In the genomic region with DNA sequence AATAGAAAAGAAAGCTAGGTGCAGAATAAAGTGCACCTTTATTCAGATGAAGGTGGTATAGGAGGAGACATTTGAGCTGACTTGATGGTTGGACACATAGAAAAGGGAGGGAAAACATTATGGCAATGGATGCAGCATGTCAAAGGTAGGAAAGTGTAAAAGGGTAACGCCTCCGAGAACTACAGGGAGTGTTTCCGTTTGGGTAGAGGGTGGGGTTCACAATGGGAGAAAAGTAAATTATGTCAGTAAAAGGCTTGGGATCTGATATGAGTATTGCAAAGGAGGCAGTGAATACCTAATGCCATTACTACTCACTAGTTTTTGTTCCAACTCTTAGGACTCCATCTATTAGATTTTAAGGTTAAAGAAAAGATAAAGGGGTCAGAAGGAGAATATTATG, we compare ENCODE assay signal across 33 cellular contexts. TPM values are rescaled to one million over a fixed set of nuclear protein-coding genes. Genes with fewer than 3 reads are reported as not detected.
"Had no signal": no experiment of that assay in that cellular context is flagged by ENCODE, and none has a peak within 500 bp of the region (broad histone marks: within the 10 kb centered on the region; RNA-seq: fewer than 3 reads in every experiment).

No MANE protein-coding gene starts in this region.

- H3K9me3 Mint-ChIP-seq: activated B cell treated with CpG ODN at 0.5 μM for 24 hours; activated CD4-positive, alpha-beta memory T cell treated with anti-CD3 and anti-CD28 coated beads, Interleukin-2, amount 10 ng/mL, durations not matched to agents 7 days and 5 days; activated CD4-positive, alpha-beta T cell treated with anti-CD3 and anti-CD28 coated beads, Interleukin-2, amount 10 ng/mL, durations not matched to agents 7 days and 5 days; activated naive CD4-positive, alpha-beta T cell treated with anti-CD3 and anti-CD28 coated beads, Interleukin-2, amount 10 ng/mL, durations not matched to agents 7 days and 5 days; activated naive CD4-positive, alpha-beta T cell treated with anti-CD3 and anti-CD28 coated beads, Interleukin-2, amount 50 U/mL, for 24 hours; activated naive CD8-positive, alpha-beta T cell treated with anti-CD3 and anti-CD28 coated beads, Interleukin-2, amount 10 ng/mL, durations not matched to agents 7 days and 5 days; activated T-cell treated with anti-CD3 and anti-CD28 coated beads, Interleukin-2, amount 50 U/mL, for 24 hours; activated T-helper 2 cell treated with anti-CD3 and anti-CD28 coated beads, Interferon-gamma antibody, Interleukin-2, Interleukin-4, amounts not matched to agents 10 μg/mL and 5 μg/mL and 100 μg/mL, durations not matched to agents 14 hours and 24 hours and 36 hours; T-helper 1 cell treated with Interleukin-12 subunit alpha and Interleukin-12 subunit beta and Interleukin-4 antibody, amounts not matched to agents 30 μg/mL and 1 μg/mL, for 36 hours; T-helper 2 cell treated with Interferon-gamma antibody and Interleukin-4, amounts not matched to agents 5 μg/mL and 100 μg/mL, for 36 hours had no signal

- H3K4me1 Mint-ChIP-seq: activated B cell treated with CpG ODN at 0.5 μM for 24 hours; activated CD4-positive, alpha-beta memory T cell treated with anti-CD3 and anti-CD28 coated beads, Interleukin-2, amount 10 ng/mL, durations not matched to agents 7 days and 5 days; activated CD4-positive, alpha-beta T cell treated with anti-CD3 and anti-CD28 coated beads, Interleukin-2, amount 10 ng/mL, durations not matched to agents 7 days and 5 days; activated CD8-positive, alpha-beta memory T cell treated with anti-CD3 and anti-CD28 coated beads, Interleukin-2, amount 10 ng/mL, durations not matched to agents 7 days and 5 days; activated naive CD4-positive, alpha-beta T cell treated with anti-CD3 and anti-CD28 coated beads, Interleukin-2, amount 10 ng/mL, durations not matched to agents 7 days and 5 days; activated naive CD4-positive, alpha-beta T cell treated with anti-CD3 and anti-CD28 coated beads, Interleukin-2, amount 50 U/mL, for 24 hours; activated naive CD8-positive, alpha-beta T cell treated with anti-CD3 and anti-CD28 coated beads, Interleukin-2, amount 10 ng/mL, durations not matched to agents 7 days and 5 days had no signal

- H3K27me3 ChIP-seq: body of pancreas, brain microvascular endothelial cell had no signal

- H3K27ac Mint-ChIP-seq: activated B cell treated with CpG ODN at 0.5 μM for 24 hours; activated CD4-positive, alpha-beta memory T cell treated with anti-CD3 and anti-CD28 coated beads, Interleukin-2, amount 10 ng/mL, durations not matched to agents 7 days and 5 days; activated CD4-positive, alpha-beta T cell treated with anti-CD3 and anti-CD28 coated beads, Interleukin-2, amount 10 ng/mL, durations not matched to agents 7 days and 5 days; activated CD8-positive, alpha-beta memory T cell treated with anti-CD3 and anti-CD28 coated beads, Interleukin-2, amount 10 ng/mL, durations not matched to agents 7 days and 5 days; activated CD8-positive, alpha-beta T cell treated with anti-CD3 and anti-CD28 coated beads, Interleukin-2, amount 10 ng/mL, durations not matched to agents 7 days and 5 days; activated naive CD4-positive, alpha-beta T cell treated with anti-CD3 and anti-CD28 coated beads, Interleukin-2, amount 10 ng/mL, durations not matched to agents 7 days and 5 days; activated naive CD4-positive, alpha-beta T cell treated with anti-CD3 and anti-CD28 coated beads, Interleukin-2, amount 50 U/mL, for 24 hours; activated naive CD8-positive, alpha-beta T cell; activated naive CD8-positive, alpha-beta T cell treated with anti-CD3 and anti-CD28 coated beads, Interleukin-2, amount 10 ng/mL, durations not matched to agents 7 days and 5 days; activated T-cell treated with anti-CD3 and anti-CD28 coated beads, Interleukin-2, amount 50 U/mL, for 24 hours; activated T-helper 2 cell treated with anti-CD3 and anti-CD28 coated beads, Interferon-gamma antibody, Interleukin-2, Interleukin-4, amounts not matched to agents 10 μg/mL and 5 μg/mL and 100 μg/mL, durations not matched to agents 14 hours and 24 hours and 36 hours; T-helper 1 cell treated with Interleukin-12 subunit alpha and Interleukin-12 subunit beta and Interleukin-4 antibody, amounts not matched to agents 30 μg/mL and 1 μg/mL, for 36 hours; T-helper 2 cell treated with Interferon-gamma antibody and Interleukin-4, amounts not matched to agents 5 μg/mL and 100 μg/mL, for 36 hours had no signal

- H3K36me3 Mint-ChIP-seq: activated CD8-positive, alpha-beta memory T cell treated with anti-CD3 and anti-CD28 coated beads, Interleukin-2, amount 10 ng/mL, durations not matched to agents 7 days and 5 days; activated naive CD4-positive, alpha-beta T cell treated with anti-CD3 and anti-CD28 coated beads, Interleukin-2, amount 10 ng/mL, durations not matched to agents 7 days and 5 days; activated naive CD4-positive, alpha-beta T cell treated with anti-CD3 and anti-CD28 coated beads, Interleukin-2, amount 50 U/mL, for 24 hours; activated naive CD8-positive, alpha-beta T cell; activated naive CD8-positive, alpha-beta T cell treated with anti-CD3 and anti-CD28 coated beads, Interleukin-2, amount 10 ng/mL, durations not matched to agents 7 days and 5 days had no signal

- ATAC-seq: activated CD8-positive, alpha-beta memory T cell treated with anti-CD3 and anti-CD28 coated beads, Interleukin-2, amount 10 ng/mL, durations not matched to agents 7 days and 5 days; activated CD8-positive, alpha-beta T cell treated with anti-CD3 and anti-CD28 coated beads, Interleukin-2, amount 10 ng/mL, durations not matched to agents 7 days and 5 days; body of pancreas had no signal

- H3K9me3 ChIP-seq: adrenal gland, body of pancreas, breast epithelium had no signal

- H3K27me3 Mint-ChIP-seq: activated B cell treated with CpG ODN at 0.5 μM for 24 hours; activated CD4-positive, alpha-beta memory T cell treated with anti-CD3 and anti-CD28 coated beads, Interleukin-2, amount 10 ng/mL, durations not matched to agents 7 days and 5 days; activated CD4-positive, alpha-beta T cell treated with anti-CD3 and anti-CD28 coated beads, Interleukin-2, amount 10 ng/mL, durations not matched to agents 7 days and 5 days; activated CD8-positive, alpha-beta memory T cell treated with anti-CD3 and anti-CD28 coated beads, Interleukin-2, amount 10 ng/mL, durations not matched to agents 7 days and 5 days; activated naive CD4-positive, alpha-beta T cell treated with anti-CD3 and anti-CD28 coated beads, Interleukin-2, amount 10 ng/mL, durations not matched to agents 7 days and 5 days; activated naive CD4-positive, alpha-beta T cell treated with anti-CD3 and anti-CD28 coated beads, Interleukin-2, amount 50 U/mL, for 24 hours; activated naive CD8-positive, alpha-beta T cell; activated naive CD8-positive, alpha-beta T cell treated with anti-CD3 and anti-CD28 coated beads, Interleukin-2, amount 10 ng/mL, durations not matched to agents 7 days and 5 days; activated T-cell treated with anti-CD3 and anti-CD28 coated beads, Interleukin-2, amount 50 U/mL, for 24 hours had no signal

- H3K27ac ChIP-seq: adrenal gland, body of pancreas, brain microvascular endothelial cell, breast epithelium, VCaP had no signal

- H3K4me1 ChIP-seq: adrenal gland, body of pancreas, breast epithelium had no signal

- H3K4me3 Mint-ChIP-seq: activated B cell treated with CpG ODN at 0.5 μM for 24 hours; activated CD4-positive, alpha-beta memory T cell treated with anti-CD3 and anti-CD28 coated beads, Interleukin-2, amount 10 ng/mL, durations not matched to agents 7 days and 5 days; activated CD4-positive, alpha-beta T cell treated with anti-CD3 and anti-CD28 coated beads, Interleukin-2, amount 10 ng/mL, durations not matched to agents 7 days and 5 days; activated CD8-positive, alpha-beta memory T cell treated with anti-CD3 and anti-CD28 coated beads, Interleukin-2, amount 10 ng/mL, durations not matched to agents 7 days and 5 days; activated CD8-positive, alpha-beta T cell treated with anti-CD3 and anti-CD28 coated beads, Interleukin-2, amount 10 ng/mL, durations not matched to agents 7 days and 5 days; activated naive CD4-positive, alpha-beta T cell treated with anti-CD3 and anti-CD28 coated beads, Interleukin-2, amount 10 ng/mL, durations not matched to agents 7 days and 5 days; activated naive CD4-positive, alpha-beta T cell treated with anti-CD3 and anti-CD28 coated beads, Interleukin-2, amount 50 U/mL, for 24 hours; activated naive CD8-positive, alpha-beta T cell; activated naive CD8-positive, alpha-beta T cell treated with anti-CD3 and anti-CD28 coated beads, Interleukin-2, amount 10 ng/mL, durations not matched to agents 7 days and 5 days; activated T-cell treated with anti-CD3 and anti-CD28 coated beads, Interleukin-2, amount 50 U/mL, for 24 hours; T-helper 1 cell treated with Interleukin-12 subunit alpha and Interleukin-12 subunit beta and Interleukin-4 antibody, amounts not matched to agents 30 μg/mL and 1 μg/mL, for 36 hours; T-helper 2 cell treated with Interferon-gamma antibody and Interleukin-4, amounts not matched to agents 5 μg/mL and 100 μg/mL, for 36 hours had no signal

- DNase-seq: activated B cell treated with CpG ODN at 0.5 μM for 24 hours; activated CD4-positive, alpha-beta memory T cell treated with anti-CD3 and anti-CD28 coated beads, Interleukin-2, amount 10 ng/mL, durations not matched to agents 7 days and 5 days; activated CD4-positive, alpha-beta T cell treated with anti-CD3 and anti-CD28 coated beads for 48 hours; activated CD4-positive, alpha-beta T cell treated with anti-CD3 and anti-CD28 coated beads, Interleukin-2, amount 10 ng/mL, durations not matched to agents 7 days and 5 days; activated CD4-positive, alpha-beta T cell treated with anti-CD3 and anti-CD28 coated beads, Interleukin-2, amount 50 U/mL, for 48 hours; activated CD4-positive, CD25-positive, alpha-beta regulatory T cell treated with anti-CD3 and anti-CD28 coated beads, Interleukin-2, amount 50 U/mL, for 72 hours; activated CD8-positive, alpha-beta memory T cell treated with anti-CD3 and anti-CD28 coated beads for 24 hours; activated CD8-positive, alpha-beta memory T cell treated with anti-CD3 and anti-CD28 coated beads, Interleukin-2, amount 10 ng/mL, durations not matched to agents 7 days and 5 days; activated CD8-positive, alpha-beta memory T cell treated with anti-CD3 and anti-CD28 coated beads, Interleukin-2, amount 50 U/mL, for 48 hours; activated CD8-positive, alpha-beta T cell treated with anti-CD3 and anti-CD28 coated beads, Interleukin-2, amount 10 ng/mL, durations not matched to agents 7 days and 5 days; activated effector memory CD4-positive, alpha-beta T cell treated with Interleukin-2 at 50 U/mL for 16 hours; activated gamma-delta T cell; activated naive CD4-positive, alpha-beta T cell treated with anti-CD3 and anti-CD28 coated beads, Interleukin-2, amount 10 ng/mL, durations not matched to agents 7 days and 5 days; activated naive CD4-positive, alpha-beta T cell treated with Interleukin-2 at 50 U/mL for 16 hours; activated naive CD8-positive, alpha-beta T cell treated with anti-CD3 and anti-CD28 coated beads, Interleukin-2, amount 10 ng/mL, durations not matched to agents 7 days and 5 days; activated T-cell treated with anti-CD3 and anti-CD28 coated beads, Interleukin-2, amount 50 U/mL, for 24 hours; activated T-cell treated with anti-CD3 and anti-CD28 coated beads, Interleukin-2, amount 50 U/mL, for 48 hours; adrenal gland; amniotic stem cell; aorta; body of pancreas; brain microvascular endothelial cell; central memory CD4-positive, alpha-beta T cell; T-helper 1 cell; T-helper 2 cell; T-helper 9 cell had no signal

- H3K36me3 ChIP-seq: adrenal gland, brain microvascular endothelial cell, breast epithelium had no signal

- H3K4me3 ChIP-seq: adrenal gland, body of pancreas, breast epithelium had no signal

RNA-seq across cellular contexts. Expression of a gene that starts 59.5 kb away (rescaled TPM):
- total RNA-seq: activated B cell treated with CpG ODN at 0.5 μM for 24 hours; activated CD4-positive, alpha-beta memory T cell treated with anti-CD3 and anti-CD28 coated beads, Interleukin-2, amount 10 ng/mL, durations not matched to agents 7 days and 5 days; activated CD4-positive, alpha-beta T cell treated with anti-CD3 and anti-CD28 coated beads, Interleukin-2, amount 10 ng/mL, durations not matched to agents 7 days and 5 days; activated CD8-positive, alpha-beta memory T cell treated with anti-CD3 and anti-CD28 coated beads, Interleukin-2, amount 10 ng/mL, durations not matched to agents 7 days and 5 days; activated CD8-positive, alpha-beta T cell treated with anti-CD3 and anti-CD28 coated beads, Interleukin-2, amount 10 ng/mL, durations not matched to agents 7 days and 5 days; activated naive CD8-positive, alpha-beta T cell treated with anti-CD3 and anti-CD28 coated beads, Interleukin-2, amount 10 ng/mL, durations not matched to agents 7 days and 5 days had no signal
